In genomic region chr4:85658766-85659439, GRCh38 we compare ENCODE assay signal across 1 cellular context.
TF ChIP-seq lines count a peak whose summit lies in the region.

No MANE protein-coding gene starts in this region.

TF ChIP-seq in HCT116, 20 proteins besides CTCF, POLR2A, EP300 and RAD21 (continued from another document):
- TF ChIP-seq ZBTB33 (IDR thresholded peaks at IDR 0.05; ENCODE audit: extremely low read depth, insufficient replicate concordance, low read length): no peak
- TF ChIP-seq ELF1 (IDR thresholded peaks at IDR 0.05; ENCODE audit: borderline replicate concordance, low read depth): no peak
- no peak for TF ChIP-seq REST (IDR thresholded peaks at IDR 0.05; ENCODE audit: low read depth)
- TF ChIP-seq CEBPB (IDR thresholded peaks at IDR 0.05; ENCODE audit: low read depth): no peak
- TF ChIP-seq, protein P1, sequence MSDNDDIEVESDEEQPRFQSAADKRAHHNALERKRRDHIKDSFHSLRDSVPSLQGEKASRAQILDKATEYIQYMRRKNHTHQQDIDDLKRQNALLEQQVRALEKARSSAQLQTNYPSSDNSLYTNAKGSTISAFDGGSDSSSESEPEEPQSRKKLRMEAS (IDR thresholded peaks at IDR 0.05): no peak
- TF ChIP-seq POLR2AphosphoS5 (IDR thresholded peaks at IDR 0.05; ENCODE audit: low read depth, low read length): no peak
